ENCODE assay signal across 13 cellular contexts in the genomic region with DNA sequence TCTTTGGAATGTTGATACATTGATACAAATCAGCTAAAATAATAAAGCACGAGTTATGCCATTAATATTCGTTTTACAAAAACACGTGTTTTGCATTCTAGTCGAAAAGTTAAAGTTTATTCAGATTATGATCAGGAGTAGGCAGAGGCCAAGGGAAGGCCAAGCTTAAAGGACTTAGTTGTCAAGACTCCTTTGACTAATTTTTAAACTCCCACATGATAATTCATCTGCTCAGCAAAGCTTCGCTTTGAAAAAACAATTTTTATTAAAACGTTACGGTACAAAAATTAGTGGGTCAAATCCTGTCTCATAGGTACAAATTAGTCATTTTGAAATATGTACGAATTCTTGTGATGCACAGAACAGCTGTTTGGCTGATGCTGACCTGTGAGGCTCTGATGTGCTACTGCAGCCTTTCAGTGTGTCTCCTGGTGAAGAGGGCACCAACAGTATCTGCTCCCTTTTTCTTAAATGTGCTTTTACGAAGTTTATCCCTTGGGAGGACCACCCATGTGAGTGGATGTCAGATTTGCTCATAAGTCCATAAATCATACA.
DNase-seq lines count a peak whose midpoint lies in the region; ATAC-seq and TF ChIP-seq lines count a peak whose summit lies in the region.
"Had no signal": no experiment of that assay in that cellular context is flagged by ENCODE, and none has a peak within 500 bp of the region (broad histone marks: within the 10 kb centered on the region; RNA-seq: fewer than 3 reads in every experiment).

No MANE protein-coding gene starts in this region.

- H3K9ac ChIP-seq in OCI-LY3 (ENCODE audit: low read length) = peak overlapping the region; percentile 48
- H3K9ac ChIP-seq: neural progenitor cell had no signal

- peaks cover 14% of the 10 kb centered on the region; the same call in 1 of the 2 replicates for H3K79me2 ChIP-seq in OCI-LY3 (ENCODE audit: low read length)

- no peak overlapping the region for H2AFZ ChIP-seq in OCI-LY3 (ENCODE audit: low read depth, low read length)
- H2AFZ ChIP-seq: neural progenitor cell had no signal

- H3K4me3 ChIP-seq in OCI-LY3 (ENCODE audit: low read length) = peak overlapping the region; percentile 63
- H3K4me3 ChIP-seq: neural progenitor cell had no signal

- H3K9me3 ChIP-seq in OCI-LY3 (ENCODE audit: insufficient read depth, low read length) = no peaks in the 10 kb centered on the region

- peak; percentile 82 for ATAC-seq in GM18502 (IDR thresholded peaks at IDR 0.05; ENCODE audit: poor library complexity, unreplicated experiment)
- ATAC-seq in GM19372 (IDR thresholded peaks at IDR 0.05; ENCODE audit: low read depth, unreplicated experiment) = peak; percentile 70
- peak; percentile 85 for ATAC-seq in HG02884 (IDR thresholded peaks at IDR 0.05; ENCODE audit: unreplicated experiment)
- ATAC-seq: left cardiac atrium had no signal

- peaks cover 9% of the 10 kb centered on the region for H3K36me3 ChIP-seq in OCI-LY3 (replicated peaks; ENCODE audit: low read depth, low read length)
- H3K36me3 ChIP-seq: neural progenitor cell had no signal

- TF ChIP-seq CTCF in OCI-LY3 (IDR thresholded peaks at IDR 0.05; ENCODE audit: low read depth, low read length) = no peak

- no peak for DNase-seq in effector CD8-positive, alpha-beta T cell (lab: John Stamatoyannopoulos, UW)
- DNase-seq in KG1 (lab: John Stamatoyannopoulos, UW) (no peak), dedifferentiated amniotic fluid mesenchymal stem cell (ENCODE audit: extremely low spot score) (no peak), superior temporal gyrus (ENCODE audit: extremely low spot score) (no peak)
- DNase-seq: activated effector memory CD4-positive, alpha-beta T cell treated with Interleukin-2 at 50 U/mL for 16 hours; HFFc6; left cardiac atrium; stimulated activated CD4-positive, alpha-beta T cell treated with anti-CD3 and anti-CD28 coated beads, Interleukin-12 subunit alpha, Interleukin-12 subunit beta, amount 100 ng/mL, for 4 hours had no signal

- peaks cover 5% of the 10 kb centered on the region; the same call in 1 of the 2 replicates for H4K20me1 ChIP-seq in OCI-LY3 (ENCODE audit: insufficient read depth, low read length)

- peak overlapping the region; percentile 85 for H3K4me2 ChIP-seq in OCI-LY3 (ENCODE audit: low read length)
- H3K4me2 ChIP-seq: neural progenitor cell had no signal

- H3K27me3 ChIP-seq in OCI-LY3 (ENCODE audit: low read depth, low read length) = no peaks in the 10 kb centered on the region
- H3K27me3 ChIP-seq: neural progenitor cell had no signal

- H3K4me1 ChIP-seq in OCI-LY3 (ENCODE audit: low read length) = peaks cover 41% of the 10 kb centered on the region
- H3K4me1 ChIP-seq: neural progenitor cell had no signal

- peak overlapping the region; percentile 89 for H3K27ac ChIP-seq in OCI-LY3 (ENCODE audit: low read length)
- H3K27ac ChIP-seq: neural progenitor cell had no signal
